In the genomic region with DNA sequence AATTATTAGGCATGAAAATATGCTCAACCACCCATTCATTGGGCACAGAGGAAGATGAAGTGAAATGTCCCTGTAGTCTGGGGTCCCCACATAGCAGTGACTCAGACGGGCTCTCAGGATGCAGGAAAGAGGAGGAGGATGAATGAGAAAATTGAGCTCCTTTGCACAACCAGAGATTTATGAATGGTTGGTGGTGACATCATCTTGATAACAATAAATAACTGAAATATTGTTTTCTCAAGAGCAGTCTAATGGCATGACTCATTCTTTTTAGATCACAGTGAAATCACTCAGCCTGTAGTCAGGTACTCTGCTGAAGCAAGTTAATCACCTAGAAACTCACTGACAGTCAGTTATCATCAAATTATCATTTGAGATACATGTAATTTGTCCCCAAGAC, we compare ENCODE assay signal across 17 cellular contexts.
DNase-seq lines count a peak whose midpoint lies in the region; ATAC-seq and TF ChIP-seq lines count a peak whose summit lies in the region.
"Had no signal": no experiment of that assay in that cellular context is flagged by ENCODE, and none has a peak within 500 bp of the region (broad histone marks: within the 10 kb centered on the region; RNA-seq: fewer than 3 reads in every experiment).

No MANE protein-coding gene starts in this region.

- H3K4me3 Mint-ChIP-seq in natural killer cell, result no peak overlapping the region
- H3K4me3 Mint-ChIP-seq: activated CD4-positive, alpha-beta T cell treated with anti-CD3 and anti-CD28 coated beads for 36 hours; activated T-cell treated with anti-CD3 and anti-CD28 coated beads, Interleukin-2, amount 50 U/mL, for 4 hours; T-helper 2 cell treated with Interferon-gamma antibody and Interleukin-4, amounts not matched to agents 5 μg/mL and 100 μg/mL, for 36 hours had no signal

- H3K4me1 Mint-ChIP-seq in natural killer cell, result no peaks in the 10 kb centered on the region
- H3K4me1 Mint-ChIP-seq: activated CD4-positive, alpha-beta T cell treated with anti-CD3 and anti-CD28 coated beads for 36 hours had no signal

- H3K27ac ChIP-seq in AG04450 (ENCODE audit: low read depth, low read length) (no peak overlapping the region), ascending aorta (no peak overlapping the region)
- H3K27ac ChIP-seq: KMS-11, tibial artery had no signal

- no peak for ATAC-seq in activated naive CD4-positive, alpha-beta T cell treated with anti-CD3 and anti-CD28 coated beads, Interleukin-2, amount 50 U/mL, for 72 hours
- ATAC-seq in natural killer cell (no peak), GM18870 (IDR thresholded peaks at IDR 0.05; ENCODE audit: unreplicated experiment) (no peak)
- ATAC-seq: activated CD4-positive, alpha-beta T cell treated with anti-CD3 and anti-CD28 coated beads for 36 hours; activated T-cell treated with anti-CD3 and anti-CD28 coated beads, Interleukin-2, amount 50 U/mL, for 4 hours had no signal

- H3K27me3 ChIP-seq in AG04450 (ENCODE audit: control insufficient read depth, insufficient read depth, low read length) (no peaks in the 10 kb centered on the region), ascending aorta (no peaks in the 10 kb centered on the region)
- H3K27me3 ChIP-seq: tibial artery had no signal

- POLR2A ChIA-PET in AG04450 (lab: Yijun Ruan, JAX), result no interaction called here

- CTCF ChIA-PET in AG04450 (lab: Charles Lee), result no interaction called here

- no peaks in the 10 kb centered on the region for H3K4me1 ChIP-seq in ascending aorta
- H3K4me1 ChIP-seq: tibial artery had no signal

- intact Hi-C loops in ascending aorta (cut with DNase I) (no loop called here), natural killer cell (cut with micrococcal nuclease) (no loop called here)

- no peaks in the 10 kb centered on the region for H3K36me3 Mint-ChIP-seq in activated naive CD4-positive, alpha-beta T cell treated with anti-CD3 and anti-CD28 coated beads, Interleukin-2, amount 50 U/mL, for 72 hours
- H3K36me3 Mint-ChIP-seq in natural killer cell, result no peaks in the 10 kb centered on the region

- no peak overlapping the region for H3K4me3 ChIP-seq in AG04450 (ENCODE audit: low read depth, low read length)
- no peak overlapping the region for H3K4me3 ChIP-seq in ascending aorta
- H3K4me3 ChIP-seq: tibial artery had no signal

- H3K9me3 ChIP-seq in AG04450 (ENCODE audit: control insufficient read depth, insufficient read depth, low read length) (no peaks in the 10 kb centered on the region), ascending aorta (no peaks in the 10 kb centered on the region)
- H3K9me3 ChIP-seq: tibial artery had no signal

- peak; percentile 6 for DNase-seq in AG04450 (ENCODE audit: low read depth, low spot score)
- DNase-seq in HT1080 (ENCODE audit: low read depth), result peak; percentile 87
- DNase-seq in SW480 (ENCODE audit: low spot score), result peak; percentile 62
- peak; percentile 41 for DNase-seq in glomerular endothelial cell (ENCODE audit: extremely low read depth, low read depth, low spot score)
- DNase-seq in ascending aorta (ENCODE audit: low spot score in 2 of 2), result no peak
- no peak for DNase-seq in activated naive CD4-positive, alpha-beta T cell treated with anti-CD3 and anti-CD28 coated beads, Interleukin-2, amount 50 U/mL, for 72 hours (ENCODE audit: low spot score in 2 of 2)
- DNase-seq in natural killer cell, result no peak
- DNase-seq: activated CD4-positive, alpha-beta T cell treated with anti-CD3 and anti-CD28 coated beads for 36 hours; activated T-cell treated with anti-CD3 and anti-CD28 coated beads, Interleukin-2, amount 50 U/mL, for 4 hours; DND-41; NCI-H146; RPMI8226; stimulated activated CD4-positive, alpha-beta T cell treated with anti-CD3 and anti-CD28 coated beads, Interleukin-1b, Interleukin-23, amount 100 ng/mL, for 48 hours; tibial artery had no signal

- H3K27ac Mint-ChIP-seq in activated naive CD4-positive, alpha-beta T cell treated with anti-CD3 and anti-CD28 coated beads, Interleukin-2, amount 50 U/mL, for 72 hours, result no peak overlapping the region
- H3K27ac Mint-ChIP-seq in natural killer cell, result no peak overlapping the region
- H3K27ac Mint-ChIP-seq: activated CD4-positive, alpha-beta T cell treated with anti-CD3 and anti-CD28 coated beads for 36 hours; T-helper 2 cell treated with Interferon-gamma antibody and Interleukin-4, amounts not matched to agents 5 μg/mL and 100 μg/mL, for 36 hours had no signal

- no peaks in the 10 kb centered on the region for H3K9me3 Mint-ChIP-seq in activated naive CD4-positive, alpha-beta T cell treated with anti-CD3 and anti-CD28 coated beads, Interleukin-2, amount 50 U/mL, for 72 hours
- peaks cover 0 to 12% of the 10 kb centered on the region in 2 donors for H3K9me3 Mint-ChIP-seq in natural killer cell
- H3K9me3 Mint-ChIP-seq: activated T-cell treated with anti-CD3 and anti-CD28 coated beads, Interleukin-2, amount 50 U/mL, for 4 hours; T-helper 2 cell treated with Interferon-gamma antibody and Interleukin-4, amounts not matched to agents 5 μg/mL and 100 μg/mL, for 36 hours had no signal

- no peaks in the 10 kb centered on the region for H3K27me3 Mint-ChIP-seq in natural killer cell (ENCODE audit: low read depth in 2 of 2)
- H3K27me3 Mint-ChIP-seq: activated CD4-positive, alpha-beta T cell treated with anti-CD3 and anti-CD28 coated beads for 36 hours had no signal

- TF ChIP-seq CTCF in AG04450 (IDR thresholded peaks at IDR 0.05; ENCODE audit: low read depth, low read length) (no peak), ascending aorta (IDR thresholded peaks at IDR 0.05) (no peak), natural killer cell (IDR thresholded peaks at IDR 0.05) (no peak)

- H3K36me3 ChIP-seq in ascending aorta, result no peaks in the 10 kb centered on the region
- H3K36me3 ChIP-seq: tibial artery had no signal

Comparison
In these comparisons a context has a peak if more than half of its experiments do, and no peak if none do; other contexts are left out.
1. DNase-seq: peak in AG04450 (single experiment), HT1080 (single experiment), SW480 (single experiment) and glomerular endothelial cell (single experiment); none in ascending aorta (0 of 2), activated naive CD4-positive, alpha-beta T cell treated with anti-CD3 and anti-CD28 coated beads, Interleukin-2, amount 50 U/mL, for 72 hours (0 of 2) and natural killer cell (single experiment).